Comparison of ENCODE assay signal across 8 cellular contexts in genomic region chr19:11505032-11505503, GRCh38. TPM values are rescaled to one million over a fixed set of nuclear protein-coding genes. Genes with fewer than 3 reads are reported as not detected.
DNase-seq lines count a peak whose midpoint lies in the region; ATAC-seq and TF ChIP-seq lines count a peak whose summit lies in the region.

No MANE protein-coding gene starts in this region.

- DNase-seq in DMS 273 (lab: John Stamatoyannopoulos, UW; ENCODE audit: unreplicated experiment) (peak; percentile 98), IMR-90 (peak; percentile 91), activated T-cell treated with anti-CD3 and anti-CD28 coated beads for 48 hours (ENCODE audit: low read depth) (peak; percentile 99), epithelial cell of proximal tubule (ENCODE audit: low read depth) (peak; percentile 29)
- DNase-seq in stimulated activated CD8-positive, alpha-beta memory T cell treated with anti-CD3 and anti-CD28 coated beads, Interleukin-4, amount 100 ng/mL, for 4 hours (ENCODE audit: low read depth in 2 of 2, low spot score in 1 of 2), result peak; percentile 90

- H2BK15ac ChIP-seq in IMR-90 (ENCODE audit: low read depth, low read length), result no peak overlapping the region

- H3K4me1 ChIP-seq in IMR-90 (ENCODE audit: control insufficient read depth, insufficient read depth, low read length), result peaks cover 6% of the 10 kb centered on the region
- H3K4me1 ChIP-seq in OCI-LY3 (ENCODE audit: low read length), result peaks cover 17% of the 10 kb centered on the region
- peaks cover 6 to 11% of the 10 kb centered on the region in 2 donors for H3K4me1 ChIP-seq in mucosa of rectum (ENCODE audit: control insufficient read depth in 2 of 2, insufficient read depth in 2 of 2, low read length in 2 of 2)

- peak overlapping the region; percentile 60 for H3K4me3 ChIP-seq in IMR-90 (ENCODE audit: insufficient read depth, low read depth, low read length)
- peak overlapping the region; percentile 79 for H3K4me3 ChIP-seq in OCI-LY3 (ENCODE audit: low read length)
- peak overlapping the region; percentile 79 for H3K4me3 ChIP-seq in epithelial cell of proximal tubule (ENCODE audit: low read depth, low read length)
- H3K4me3 ChIP-seq in mucosa of rectum (ENCODE audit: low read length in 2 of 2), result peak overlapping the region; percentile 81 to 85

- H3K14ac ChIP-seq in IMR-90 (replicated peaks; ENCODE audit: low read depth, low read length), result peak overlapping the region; percentile 46

- peak overlapping the region; percentile 69 for H2BK5ac ChIP-seq in IMR-90 (ENCODE audit: low read depth, low read length, poor library complexity, severe bottlenecking)

- BruUV-seq in IMR-90 (replicated peaks; lab: Mats Ljungman, UMichigan), result no TSS peak

- dilution Hi-C loops in IMR-90 (cut with HindIII; ENCODE audit: low sequenced_read_pairs, unreplicated experiment), result no loop called here

- H4K91ac ChIP-seq in IMR-90 (ENCODE audit: insufficient read depth, low read depth, low read length), result peak overlapping the region; percentile 49; the same call in 1 of the 2 replicates

- peak overlapping the region; percentile 80 for H3K4ac ChIP-seq in IMR-90 (ENCODE audit: low read depth, low read length)

- H2BK120ac ChIP-seq in IMR-90 (ENCODE audit: low read depth, low read length), result no peak overlapping the region

- WGBS in IMR-90 (ENCODE audit: extremely low coverage in 2 of 2, insufficient read length in 1 of 2), 2 experiments, result 0% methylated on average over 15 of the region's 33 CpGs; no CpG with 5 or more reads in 1 of the 2 experiments

- H3K27me3 ChIP-seq in IMR-90 (ENCODE audit: control insufficient read depth, insufficient read depth, low read length) (no peaks in the 10 kb centered on the region), OCI-LY3 (ENCODE audit: low read depth, low read length) (no peaks in the 10 kb centered on the region), mucosa of rectum (ENCODE audit: control insufficient read depth in 2 of 2, insufficient read depth in 2 of 2, low read length in 2 of 2) (no peaks in the 10 kb centered on the region)

- H4K5ac ChIP-seq in IMR-90 (ENCODE audit: low read depth, low read length), result peak overlapping the region; percentile 32; the same call in 1 of the 2 replicates

- peaks cover 9% of the 10 kb centered on the region; the same call in 1 of the 2 replicates for H3K79me2 ChIP-seq in OCI-LY3 (ENCODE audit: low read length)

- H3K4me2 ChIP-seq in IMR-90 (ENCODE audit: low read depth, low read length) (peak overlapping the region; percentile 74), OCI-LY3 (ENCODE audit: low read length) (peak overlapping the region; percentile 88)

- in situ Hi-C loops in IMR-90 (cut with MboI; ENCODE audit: low sequenced_read_pairs), result no loop called here

- peak overlapping the region; percentile 99 for H2AK9ac ChIP-seq in IMR-90 (replicated peaks; ENCODE audit: low read depth, low read length, poor library complexity)

- H3K36me3 ChIP-seq in IMR-90 (ENCODE audit: control insufficient read depth, insufficient read depth, low read length) (no peaks in the 10 kb centered on the region; the same call in 1 of the 2 replicates), OCI-LY3 (replicated peaks; ENCODE audit: low read depth, low read length) (no peaks in the 10 kb centered on the region), mucosa of rectum (ENCODE audit: control insufficient read depth in 2 of 2, insufficient read depth in 2 of 2, low read length in 2 of 2) (peaks cover 0 to 2% of the 10 kb centered on the region in 2 donors)

- TF ChIP-seq RAD21 in IMR-90 (IDR thresholded peaks at IDR 0.05; ENCODE audit: low read length), result no peak

- POLR2A ChIA-PET in IMR-90 (lab: Charles Lee; ENCODE audit: unreplicated experiment), result no interaction called here

- peaks cover 14 to 37% of the 10 kb centered on the region in 2 experiments; a peak in 3 of 4 replicates for H3K79me1 ChIP-seq in IMR-90 (ENCODE audit: low read depth in 1 of 2, low read length in 2 of 2)

- H3K9ac ChIP-seq in IMR-90 (ENCODE audit: low read depth, low read length), result peak overlapping the region; percentile 34; the same call in 1 of the 2 replicates
- peak overlapping the region; percentile 79 for H3K9ac ChIP-seq in OCI-LY3 (ENCODE audit: low read length)
- H3K9ac ChIP-seq in mucosa of rectum (ENCODE audit: low read depth in 1 of 2, low read length in 2 of 2), result peak overlapping the region; percentile 72 to 90

- H3K27ac ChIP-seq in IMR-90 (ENCODE audit: insufficient read depth, low read length) (peak overlapping the region; percentile 41; the same call in 1 of the 2 replicates), OCI-LY3 (ENCODE audit: low read length) (peak overlapping the region; percentile 62), mucosa of rectum (ENCODE audit: low read depth in 2 of 2, low read length in 2 of 2) (peak overlapping the region; percentile 94)

- H4K20me1 ChIP-seq in IMR-90 (ENCODE audit: insufficient read depth, low read length) (no peaks in the 10 kb centered on the region), OCI-LY3 (ENCODE audit: insufficient read depth, low read length) (no peaks in the 10 kb centered on the region)

- peak overlapping the region; percentile 86 to 93 for H4K8ac ChIP-seq in IMR-90 (ENCODE audit: low read depth in 2 of 2, low read length in 2 of 2)

- H3K56ac ChIP-seq in IMR-90 (ENCODE audit: extremely low read depth, insufficient read depth, low read length), result peak overlapping the region; percentile 31; the same call in 1 of the 2 replicates

- H3K23ac ChIP-seq in IMR-90 (ENCODE audit: low read depth, low read length), result no peak overlapping the region

- TF ChIP-seq POLR2A in IMR-90 (IDR thresholded peaks at IDR 0.05; ENCODE audit: low read depth, low read length), result no peak

- intact Hi-C loops in IMR-90 (cut with micrococcal nuclease), result no loop called here

- peak overlapping the region; percentile 61; the same call in 1 of the 2 replicates for H2AK5ac ChIP-seq in IMR-90 (ENCODE audit: low read depth, low read length)

- CTCF ChIA-PET in IMR-90 (lab: Yijun Ruan, JAX), result no interaction called here

- H2AFZ ChIP-seq in IMR-90 (replicated peaks; ENCODE audit: low read length, poor library complexity), result peak overlapping the region; percentile 90
- peak overlapping the region; percentile 62; the same call in 1 of the 2 replicates for H2AFZ ChIP-seq in OCI-LY3 (ENCODE audit: low read depth, low read length)

- TF ChIP-seq CTCF in IMR-90 (conservative IDR thresholded peaks at IDR 0.05; ENCODE audit: low read depth, low read length), result no peak
- TF ChIP-seq CTCF in OCI-LY3 (IDR thresholded peaks at IDR 0.05; ENCODE audit: low read depth, low read length), result no peak
- no peak for TF ChIP-seq CTCF in epithelial cell of proximal tubule (conservative IDR thresholded peaks at IDR 0.05; ENCODE audit: low read depth, low read length)

- no peak overlapping the region for H2BK20ac ChIP-seq in IMR-90 (ENCODE audit: low read depth, low read length)

- H3K9me1 ChIP-seq in IMR-90 (ENCODE audit: insufficient read depth, low read length), result peaks cover 4% of the 10 kb centered on the region

- H3K9me3 ChIP-seq in IMR-90 (ENCODE audit: control insufficient read depth, insufficient read depth, low read length) (no peaks in the 10 kb centered on the region), OCI-LY3 (ENCODE audit: insufficient read depth, low read length) (no peaks in the 10 kb centered on the region), mucosa of rectum (ENCODE audit: control insufficient read depth in 2 of 2, low read length in 2 of 2) (no peaks in the 10 kb centered on the region)

- ATAC-seq in GM21576 (IDR thresholded peaks at IDR 0.05; ENCODE audit: unreplicated experiment), result peak; percentile 83
- ATAC-seq in IMR-90 (ENCODE audit: low read depth), result peak; percentile 99

- no peak overlapping the region for H3K18ac ChIP-seq in IMR-90 (ENCODE audit: low read depth, low read length)

TF ChIP-seq in IMR-90, 13 proteins besides CTCF, POLR2A, EP300 and RAD21:
- TF ChIP-seq MAFK (IDR thresholded peaks at IDR 0.05; ENCODE audit: low read depth, low read length) (no peak), MAZ (IDR thresholded peaks at IDR 0.05; ENCODE audit: borderline replicate concordance, low read depth, low read length) (peak; percentile 83), BHLHE40 (IDR thresholded peaks at IDR 0.05; ENCODE audit: low read depth, low read length) (peak; percentile 4; the same call in 1 of the 2 replicates)

RNA-seq across cellular contexts. Expression of gene ZNF653, which starts 0.6 kb away (rescaled TPM):
- total RNA-seq in IMR-90 (2012; rRNA removed) (3.9 and 4.4 TPM in 2 replicates), epithelial cell of proximal tubule (5.9 and 23.4 TPM in 2 replicates)
- polyA plus RNA-seq in IMR-90 (2012; rRNA removed), result 9.0 and 10.3 TPM in 2 replicates
- polyA plus RNA-seq in IMR-90 (2012; cell fraction: cytosol; rRNA removed), result 7.2 and 9.3 TPM in 2 replicates
- polyA plus RNA-seq in IMR-90 (2012; cell fraction: nucleus; rRNA removed; ENCODE audit: low replicate concordance), result 26.5 and 30.3 TPM in 2 replicates

RNA-seq across cellular contexts. Expression of gene ECSIT, which starts 23.9 kb away (rescaled TPM):
- total RNA-seq in IMR-90 (2012; rRNA removed) (31.9 and 42.3 TPM in 2 replicates), epithelial cell of proximal tubule (58.9 and 59.0 TPM in 2 replicates)
- polyA plus RNA-seq in IMR-90 (2012; rRNA removed), result 30.5 and 31.4 TPM in 2 replicates
- 39.6 and 41.7 TPM in 2 replicates for polyA plus RNA-seq in IMR-90 (2012; cell fraction: cytosol; rRNA removed)
- 52.4 and 89.1 TPM in 2 replicates for polyA plus RNA-seq in IMR-90 (2012; cell fraction: nucleus; rRNA removed; ENCODE audit: low replicate concordance)

RNA-seq across cellular contexts. Expression of gene ELAVL3, which starts 24.2 kb away (rescaled TPM):
- total RNA-seq in IMR-90 (2012; rRNA removed) (not detected in 2 replicates), epithelial cell of proximal tubule (not detected in 2 replicates)
- polyA plus RNA-seq in IMR-90 (2012; rRNA removed), result not detected in 2 replicates
- polyA plus RNA-seq in IMR-90 (2012; cell fraction: cytosol; rRNA removed), result not detected in 2 replicates
- polyA plus RNA-seq in IMR-90 (2012; cell fraction: nucleus; rRNA removed; ENCODE audit: low replicate concordance), result 0.02 TPM in 2 replicates

RNA-seq across cellular contexts. Expression of gene CNN1, which starts 33.6 kb away (rescaled TPM):
- total RNA-seq in IMR-90 (2012; rRNA removed) (102 TPM in 2 replicates), epithelial cell of proximal tubule (5.6 and 16.1 TPM in 2 replicates)
- polyA plus RNA-seq in IMR-90 (2012; rRNA removed), result 196 and 207 TPM in 2 replicates
- polyA plus RNA-seq in IMR-90 (2012; cell fraction: cytosol; rRNA removed), result 132 and 257 TPM in 2 replicates
- polyA plus RNA-seq in IMR-90 (2012; cell fraction: nucleus; rRNA removed; ENCODE audit: low replicate concordance), result 103 and 118 TPM in 2 replicates

RNA-seq across cellular contexts. Expression of gene ELOF1, which starts 54.0 kb away (rescaled TPM):
- total RNA-seq in IMR-90 (2012; rRNA removed) (62.4 and 121 TPM in 2 replicates), epithelial cell of proximal tubule (49.8 and 95.5 TPM in 2 replicates)
- polyA plus RNA-seq in IMR-90 (2012; rRNA removed), result 96.0 and 96.8 TPM in 2 replicates
- 89.4 and 136 TPM in 2 replicates for polyA plus RNA-seq in IMR-90 (2012; cell fraction: cytosol; rRNA removed)
- 57.0 and 72.5 TPM in 2 replicates for polyA plus RNA-seq in IMR-90 (2012; cell fraction: nucleus; rRNA removed; ENCODE audit: low replicate concordance)

Comparison
In these comparisons a context has a peak if more than half of its experiments do, and no peak if none do; other contexts are left out.
1. Peak in every context shown above with its lines: DNase-seq, ATAC-seq, H3K4me3 ChIP-seq and H3K27ac ChIP-seq.
2. DNase-seq: peak in every context shown above with its lines; median percentile 99 in activated T-cell treated with anti-CD3 and anti-CD28 coated beads for 48 hours; 98 in DMS 273; 91 in IMR-90; 90 in stimulated activated CD8-positive, alpha-beta memory T cell treated with anti-CD3 and anti-CD28 coated beads, Interleukin-4, amount 100 ng/mL, for 4 hours; 29 in epithelial cell of proximal tubule.
3. H3K27ac ChIP-seq: peak in every context shown above with its lines; median percentile 94 in mucosa of rectum; 62 in OCI-LY3; 41 in IMR-90.